Comparison of ENCODE assay signal across 11 cellular contexts in genomic region chr5:113059232-113059805, GRCh38.
DNase-seq lines count a peak whose midpoint lies in the region; ATAC-seq, FAIRE-seq and TF ChIP-seq lines count a peak whose summit lies in the region.
"Had no signal": no experiment of that assay in that cellular context is flagged by ENCODE, and none has a peak within 500 bp of the region (broad histone marks: within the 10 kb centered on the region; RNA-seq: fewer than 3 reads in every experiment).

No MANE protein-coding gene starts in this region.

- peaks cover 12% of the 10 kb centered on the region for H3K36me3 ChIP-seq in adipocyte (ENCODE audit: control insufficient read depth, insufficient read depth, low read length, severe bottlenecking)

- H3K9me3 Mint-ChIP-seq in activated CD8-positive, alpha-beta T cell treated with anti-CD3 and anti-CD28 coated beads, Interleukin-2, amount 10 ng/mL, durations not matched to agents 7 days and 5 days (ENCODE audit: insufficient read depth) = no peaks in the 10 kb centered on the region
- no peaks in the 10 kb centered on the region for H3K9me3 Mint-ChIP-seq in activated CD8-positive, alpha-beta T cell treated with anti-CD3 and anti-CD28 coated beads for 36 hours
- no peaks in the 10 kb centered on the region for H3K9me3 Mint-ChIP-seq in stimulated activated naive B cell treated with anti-CD40 and anti-IgM and Interleukin-4, amounts not matched to agents 10 μg/mL and 1 μg/mL and 100 μg/mL, for 72 hours

- POLR2A ChIA-PET in activated CD8-positive, alpha-beta T cell treated with anti-CD3 and anti-CD28 coated beads, Interleukin-2, amount 10 ng/mL, durations not matched to agents 7 days and 5 days (lab: Charles Lee) = no interaction called here
- POLR2A ChIA-PET in activated CD8-positive, alpha-beta T cell treated with anti-CD3 and anti-CD28 coated beads for 36 hours (lab: Charles Lee) = interaction anchor here (1.6 kb wide), 1 partner anchor 235 kb away, joined by 5 read pairs; no protein-coding TSS in a partner anchor

- peaks cover 6% of the 10 kb centered on the region for H3K36me3 Mint-ChIP-seq in activated CD8-positive, alpha-beta T cell treated with anti-CD3 and anti-CD28 coated beads, Interleukin-2, amount 10 ng/mL, durations not matched to agents 7 days and 5 days (ENCODE audit: low read depth)
- no peaks in the 10 kb centered on the region for H3K36me3 Mint-ChIP-seq in activated CD8-positive, alpha-beta T cell treated with anti-CD3 and anti-CD28 coated beads for 36 hours (ENCODE audit: low read depth)
- no peaks in the 10 kb centered on the region for H3K36me3 Mint-ChIP-seq in stimulated activated naive B cell treated with anti-CD40 and anti-IgM and Interleukin-4, amounts not matched to agents 10 μg/mL and 1 μg/mL and 100 μg/mL, for 72 hours

- no peaks in the 10 kb centered on the region for H3K27me3 ChIP-seq in adipocyte (replicated peaks; ENCODE audit: control insufficient read depth, insufficient read depth, low read length)
- H3K27me3 ChIP-seq: upper lobe of left lung had no signal

- H3K4me3 Mint-ChIP-seq in activated CD8-positive, alpha-beta T cell treated with anti-CD3 and anti-CD28 coated beads, Interleukin-2, amount 10 ng/mL, durations not matched to agents 7 days and 5 days = no peak overlapping the region
- no peak overlapping the region for H3K4me3 Mint-ChIP-seq in activated CD8-positive, alpha-beta T cell treated with anti-CD3 and anti-CD28 coated beads for 36 hours
- no peak overlapping the region for H3K4me3 Mint-ChIP-seq in stimulated activated naive B cell treated with anti-CD40 and anti-IgM and Interleukin-4, amounts not matched to agents 10 μg/mL and 1 μg/mL and 100 μg/mL, for 72 hours

- CTCF ChIA-PET in activated CD8-positive, alpha-beta T cell treated with anti-CD3 and anti-CD28 coated beads, Interleukin-2, amount 10 ng/mL, durations not matched to agents 7 days and 5 days (lab: Charles Lee) = interaction anchor here (0.9 to 2.2 kb wide), 5 partner anchors 8 to 271 kb away, joined by 3 to 10 read pairs (median 4); no protein-coding TSS in a partner anchor
- CTCF ChIA-PET in activated CD8-positive, alpha-beta T cell treated with anti-CD3 and anti-CD28 coated beads for 36 hours (lab: Charles Lee) = interaction anchor here (0.8 to 2.5 kb wide), 5 partner anchors 14 to 547 kb away, joined by 3 to 20 read pairs (median 3); no protein-coding TSS in a partner anchor

- no peak for TF ChIP-seq CTCF in activated CD8-positive, alpha-beta T cell treated with anti-CD3 and anti-CD28 coated beads for 36 hours (IDR thresholded peaks at IDR 0.05)

- no peak for FAIRE-seq in urothelium cell line (lab: Jason Lieb, UNC)

- ATAC-seq in activated CD8-positive, alpha-beta T cell treated with anti-CD3 and anti-CD28 coated beads, Interleukin-2, amount 10 ng/mL, durations not matched to agents 7 days and 5 days = no peak
- ATAC-seq in activated CD8-positive, alpha-beta T cell treated with anti-CD3 and anti-CD28 coated beads for 36 hours = no peak
- no peak for ATAC-seq in stimulated activated naive B cell treated with anti-CD40 and anti-IgM and Interleukin-4, amounts not matched to agents 10 μg/mL and 1 μg/mL and 100 μg/mL, for 72 hours (replicated peaks)
- ATAC-seq in HG02884 (IDR thresholded peaks at IDR 0.05; ENCODE audit: unreplicated experiment) = no peak
- ATAC-seq in HG03108 (IDR thresholded peaks at IDR 0.05; ENCODE audit: unreplicated experiment) = no peak

- H3K27ac Mint-ChIP-seq in activated CD8-positive, alpha-beta T cell treated with anti-CD3 and anti-CD28 coated beads, Interleukin-2, amount 10 ng/mL, durations not matched to agents 7 days and 5 days = peak overlapping the region; percentile 28
- no peak overlapping the region for H3K27ac Mint-ChIP-seq in activated CD8-positive, alpha-beta T cell treated with anti-CD3 and anti-CD28 coated beads for 36 hours
- H3K27ac Mint-ChIP-seq in stimulated activated naive B cell treated with anti-CD40 and anti-IgM and Interleukin-4, amounts not matched to agents 10 μg/mL and 1 μg/mL and 100 μg/mL, for 72 hours = no peak overlapping the region

- H3K9ac ChIP-seq in adipocyte (ENCODE audit: low read length) = peak overlapping the region; percentile 9

- H3K9me3 ChIP-seq in adipocyte (ENCODE audit: control insufficient read depth, low read length) = no peaks in the 10 kb centered on the region
- H3K9me3 ChIP-seq: upper lobe of left lung had no signal

- no peak overlapping the region for H3K4me3 ChIP-seq in adipocyte (ENCODE audit: low read length)
- H3K4me3 ChIP-seq: upper lobe of left lung had no signal

- H3K27me3 Mint-ChIP-seq in activated CD8-positive, alpha-beta T cell treated with anti-CD3 and anti-CD28 coated beads, Interleukin-2, amount 10 ng/mL, durations not matched to agents 7 days and 5 days (ENCODE audit: low read depth) = no peaks in the 10 kb centered on the region
- H3K27me3 Mint-ChIP-seq in activated CD8-positive, alpha-beta T cell treated with anti-CD3 and anti-CD28 coated beads for 36 hours = no peaks in the 10 kb centered on the region
- H3K27me3 Mint-ChIP-seq in stimulated activated naive B cell treated with anti-CD40 and anti-IgM and Interleukin-4, amounts not matched to agents 10 μg/mL and 1 μg/mL and 100 μg/mL, for 72 hours = peaks cover 0 to 5% of the 10 kb centered on the region in 2 donors

- H3K4me1 ChIP-seq in adipocyte (ENCODE audit: control insufficient read depth, insufficient read depth, low read length) = peaks cover 26% of the 10 kb centered on the region

- intact Hi-C loops in activated CD8-positive, alpha-beta T cell treated with anti-CD3 and anti-CD28 coated beads for 36 hours (cut with micrococcal nuclease) = no loop called here

- peaks cover 42% of the 10 kb centered on the region for H3K4me1 Mint-ChIP-seq in activated CD8-positive, alpha-beta T cell treated with anti-CD3 and anti-CD28 coated beads, Interleukin-2, amount 10 ng/mL, durations not matched to agents 7 days and 5 days (ENCODE audit: low read depth)
- H3K4me1 Mint-ChIP-seq in activated CD8-positive, alpha-beta T cell treated with anti-CD3 and anti-CD28 coated beads for 36 hours (ENCODE audit: low read depth) = peaks cover 53% of the 10 kb centered on the region
- peaks cover 3 to 16% of the 10 kb centered on the region in 2 donors for H3K4me1 Mint-ChIP-seq in stimulated activated naive B cell treated with anti-CD40 and anti-IgM and Interleukin-4, amounts not matched to agents 10 μg/mL and 1 μg/mL and 100 μg/mL, for 72 hours

- DNase-seq in activated CD8-positive, alpha-beta T cell treated with anti-CD3 and anti-CD28 coated beads, Interleukin-2, amount 10 ng/mL, durations not matched to agents 7 days and 5 days = no peak
- no peak for DNase-seq in activated CD8-positive, alpha-beta T cell treated with anti-CD3 and anti-CD28 coated beads for 36 hours
- no peak for DNase-seq in adipocyte (ENCODE audit: low read depth)
- peak; percentile 92 for DNase-seq in left kidney (ENCODE audit: low read depth, low spot score)
- peak; percentile 90 for DNase-seq in urothelium cell line (ENCODE audit: low spot score)
- DNase-seq in stimulated activated naive B cell treated with anti-CD40 and anti-IgM and Interleukin-4, amounts not matched to agents 10 μg/mL and 1 μg/mL and 100 μg/mL, for 72 hours = no peak
- DNase-seq: stimulated activated CD4-positive, alpha-beta T cell treated with anti-CD3 and anti-CD28 coated beads, Interleukin-1b, Interleukin-23, amount 100 ng/mL, for 48 hours; T-helper 1 cell; upper lobe of left lung had no signal

Comparison
In these comparisons a context has a peak if more than half of its experiments do, and no peak if none do; other contexts are left out.
1. DNase-seq: peak in left kidney (single experiment) and urothelium cell line (single experiment); none in activated CD8-positive, alpha-beta T cell treated with anti-CD3 and anti-CD28 coated beads, Interleukin-2, amount 10 ng/mL, durations not matched to agents 7 days and 5 days (single experiment), activated CD8-positive, alpha-beta T cell treated with anti-CD3 and anti-CD28 coated beads for 36 hours (single experiment), adipocyte (single experiment) and stimulated activated naive B cell treated with anti-CD40 and anti-IgM and Interleukin-4, amounts not matched to agents 10 μg/mL and 1 μg/mL and 100 μg/mL, for 72 hours (single experiment).